ENCODE assay signal across 8 cellular contexts in the genomic region with DNA sequence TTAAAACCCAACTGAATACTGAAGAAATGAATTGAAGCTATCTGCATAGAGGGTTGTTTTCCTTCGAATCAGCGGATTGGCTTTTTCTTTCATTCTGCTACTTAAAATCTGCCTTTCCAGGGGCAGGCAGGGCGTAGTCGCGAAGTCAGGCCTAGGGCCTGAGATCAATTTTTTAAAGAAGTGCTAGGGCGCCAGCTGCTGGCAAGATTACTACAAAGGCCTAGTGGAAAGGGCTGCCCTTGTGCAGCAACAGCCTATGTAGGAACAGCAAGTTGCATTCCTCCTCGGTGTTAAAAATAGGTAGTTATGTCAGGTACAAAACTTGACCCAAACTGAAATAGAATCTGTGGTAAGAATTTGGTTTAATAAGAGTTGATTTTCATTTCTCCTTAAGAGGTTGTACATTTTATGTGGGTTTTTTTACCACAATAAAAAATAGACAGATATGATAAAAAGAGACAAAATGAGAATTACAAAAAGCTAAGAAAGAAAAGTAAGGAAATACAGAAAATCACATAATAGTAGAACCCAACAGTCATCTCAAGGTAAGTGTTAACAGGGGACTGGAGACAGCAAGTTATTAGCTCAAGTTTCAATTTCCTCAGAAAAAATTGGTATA. TPM values are rescaled to one million over a fixed set of nuclear protein-coding genes. Genes with fewer than 3 reads are reported as not detected.
DNase-seq lines count a peak whose midpoint lies in the region; ATAC-seq and TF ChIP-seq lines count a peak whose summit lies in the region.

No MANE protein-coding gene starts in this region.

- H3K4me3 Mint-ChIP-seq in activated CD4-positive, alpha-beta memory T cell treated with anti-CD3 and anti-CD28 coated beads for 36 hours: no peak overlapping the region

- no peaks in the 10 kb centered on the region for H3K27me3 Mint-ChIP-seq in activated CD4-positive, alpha-beta memory T cell treated with anti-CD3 and anti-CD28 coated beads for 36 hours

- H3K4me3 ChIP-seq in NB4 (ENCODE audit: low read depth, low read length): no peak overlapping the region

- H3K9me3 Mint-ChIP-seq in activated CD4-positive, alpha-beta memory T cell treated with anti-CD3 and anti-CD28 coated beads for 36 hours: no peaks in the 10 kb centered on the region

- peak; percentile 49 for DNase-seq in GM10266 (ENCODE audit: extremely low spot score)
- DNase-seq in NB4 (ENCODE audit: low read depth): peak; percentile 84
- peak; percentile 59 for DNase-seq in activated CD4-positive, alpha-beta memory T cell treated with anti-CD3 and anti-CD28 coated beads for 36 hours
- peak; percentile 28 for DNase-seq in iris pigment epithelial cell (ENCODE audit: low read depth)
- DNase-seq in HuH-7 (ENCODE audit: low spot score): no peak
- DNase-seq in OCI-M2 (lab: John Stamatoyannopoulos, UW; ENCODE audit: unreplicated experiment): no peak

- no peaks in the 10 kb centered on the region for H3K36me3 Mint-ChIP-seq in activated CD4-positive, alpha-beta memory T cell treated with anti-CD3 and anti-CD28 coated beads for 36 hours

- no peak for TF ChIP-seq POLR2A in NB4 (IDR thresholded peaks at IDR 0.05; ENCODE audit: extremely low read depth, insufficient read length)

- ATAC-seq in GM21576 (IDR thresholded peaks at IDR 0.05; ENCODE audit: unreplicated experiment): no peak

- POLR2A ChIA-PET in activated CD4-positive, alpha-beta memory T cell treated with anti-CD3 and anti-CD28 coated beads for 36 hours (lab: Charles Lee): no interaction called here

- CTCF ChIA-PET in activated CD4-positive, alpha-beta memory T cell treated with anti-CD3 and anti-CD28 coated beads for 36 hours (lab: Charles Lee): interaction anchor here (0.8 to 1.4 kb wide), 5 partner anchors 14 to 176 kb away, joined by 4 to 7 read pairs (median 5); no protein-coding TSS in a partner anchor

- H3K27ac ChIP-seq in 22Rv1: no peak overlapping the region

- H3K27ac Mint-ChIP-seq in activated CD4-positive, alpha-beta memory T cell treated with anti-CD3 and anti-CD28 coated beads for 36 hours: no peak overlapping the region

- H3K4me1 Mint-ChIP-seq in activated CD4-positive, alpha-beta memory T cell treated with anti-CD3 and anti-CD28 coated beads for 36 hours (ENCODE audit: low read depth): no peaks in the 10 kb centered on the region

- TF ChIP-seq CTCF in 22Rv1 (IDR thresholded peaks at IDR 0.05): peak; percentile 80
- peak; percentile 58 for TF ChIP-seq CTCF in GM10266 (IDR thresholded peaks at IDR 0.05; ENCODE audit: control insufficient read depth, insufficient read depth, low read depth, missing control alignments)
- peak; percentile 83 for TF ChIP-seq CTCF in NB4 (IDR thresholded peaks at IDR 0.05; ENCODE audit: low read depth, low read length)

- intact Hi-C loops in activated CD4-positive, alpha-beta memory T cell treated with anti-CD3 and anti-CD28 coated beads for 36 hours (cut with micrococcal nuclease): no loop called here

RNA-seq across cellular contexts. Expression of a gene that starts 9.5 kb away (rescaled TPM):
- not detected for total RNA-seq in activated CD4-positive, alpha-beta memory T cell treated with anti-CD3 and anti-CD28 coated beads for 36 hours

RNA-seq across cellular contexts. Expression of a gene that starts 28.9 kb away (rescaled TPM):
- not detected for total RNA-seq in activated CD4-positive, alpha-beta memory T cell treated with anti-CD3 and anti-CD28 coated beads for 36 hours

Comparison
In these comparisons a context has a peak if more than half of its experiments do, and no peak if none do; other contexts are left out.
1. DNase-seq: peak in GM10266 (single experiment), NB4 (single experiment), activated CD4-positive, alpha-beta memory T cell treated with anti-CD3 and anti-CD28 coated beads for 36 hours (single experiment) and iris pigment epithelial cell (single experiment); none in HuH-7 (single experiment) and OCI-M2 (single experiment).
2. Peak in every context shown above with its lines, with median percentiles within 50 percentile points of each other: CTCF ChIP-seq.